ENCODE assay signal across 1 cellular context in genomic region chr12:6424848-6425247, GRCh38.
TF ChIP-seq lines count a peak whose summit lies in the region.

No MANE protein-coding gene starts in this region.

TF ChIP-seq in H1, 55 proteins besides CTCF, POLR2A, EP300 and RAD21:
- TF ChIP-seq BRCA1 (IDR thresholded peaks at IDR 0.05; ENCODE audit: low read depth, low read length) (no peak), SUZ12 (IDR thresholded peaks at IDR 0.05; ENCODE audit: low read length) (no peak)
TF ChIP-seq in H1: peak in this region for 0.
